Comparison of ENCODE assay signal across 8 cellular contexts in genomic region chr2:60882971-60883753, GRCh38. TPM values are rescaled to one million over a fixed set of nuclear protein-coding genes. Genes with fewer than 3 reads are reported as not detected.
DNase-seq lines count a peak whose midpoint lies in the region; ATAC-seq and TF ChIP-seq lines count a peak whose summit lies in the region.

No MANE protein-coding gene starts in this region.

- H3K79me2 ChIP-seq in PC-3 (ENCODE audit: low read length) (peaks cover 60% of the 10 kb centered on the region), mammary epithelial cell (ENCODE audit: insufficient read depth, low read length) (peaks cover 62% of the 10 kb centered on the region)

- H3K27me3 ChIP-seq in PC-3 (ENCODE audit: low read length), result no peaks in the 10 kb centered on the region
- H3K27me3 ChIP-seq in mammary epithelial cell (ENCODE audit: insufficient read depth, low read length), result no peaks in the 10 kb centered on the region
- no peaks in the 10 kb centered on the region for H3K27me3 ChIP-seq in transverse colon

- H2AFZ ChIP-seq in PC-3 (ENCODE audit: low read length), result no peak overlapping the region
- peak overlapping the region; percentile 17 for H2AFZ ChIP-seq in mammary epithelial cell (ENCODE audit: low read depth, low read length)

- BruUV-seq in PC-3 (replicated peaks; lab: Mats Ljungman, UMichigan) (no TSS peak), mammary epithelial cell (replicated peaks; lab: Mats Ljungman, UMichigan) (no TSS peak)

- H3F3A ChIP-seq in PC-3 (ENCODE audit: low read length, unreplicated experiment), result no peaks in the 10 kb centered on the region

- H3K4me1 ChIP-seq in PC-3 (ENCODE audit: insufficient read depth, low read length), result peaks cover 9% of the 10 kb centered on the region
- H3K4me1 ChIP-seq in mammary epithelial cell (ENCODE audit: insufficient read depth, low read length), result peaks cover 11% of the 10 kb centered on the region
- peaks cover 0 to 41% (median 28%) of the 10 kb centered on the region in 4 donors for H3K4me1 ChIP-seq in transverse colon

- DNase-seq in NCI-H82 (lab: John Stamatoyannopoulos, UW) (peak; percentile 62), NCI-H82 treated with DMSO at 0.1 percent for 48 hours (lab: John Stamatoyannopoulos, UW; ENCODE audit: unreplicated experiment) (no peak), HCEC 1CT (peak; percentile 18), PC-3 (peak; percentile 16), mammary epithelial cell (peak; percentile 40), medulla oblongata (ENCODE audit: extremely low spot score) (peak; percentile 74), transverse colon (peak; percentile 24), amniotic stem cell (lab: John Stamatoyannopoulos, UW) (no peak)

- H3K9me3 ChIP-seq in PC-3 (ENCODE audit: low read length), result no peaks in the 10 kb centered on the region
- no peaks in the 10 kb centered on the region for H3K9me3 ChIP-seq in mammary epithelial cell (replicated peaks; ENCODE audit: insufficient read depth, low read length)
- no peaks in the 10 kb centered on the region for H3K9me3 ChIP-seq in transverse colon

- H4K20me1 ChIP-seq in PC-3 (ENCODE audit: low read length) (peaks cover 45% of the 10 kb centered on the region), mammary epithelial cell (ENCODE audit: insufficient read depth, low read length) (no peaks in the 10 kb centered on the region)

- H3K27ac ChIP-seq in PC-3 (ENCODE audit: low read length) (peak overlapping the region; percentile 89; the same call in 1 of the 2 replicates), mammary epithelial cell (ENCODE audit: insufficient read depth, low read depth, low read length) (peak overlapping the region; percentile 100), transverse colon (peak overlapping the region; percentile 96 to 100 (median 98))

- in situ Hi-C loops in mammary epithelial cell (cut with MboI; ENCODE audit: low sequenced_read_pairs in 2 of 2) (no loop called here), transverse colon (cut with MboI; ENCODE audit: low pct_ligation_motif_present in 1 of 4, low pct_unique_long_range_greater_than_20kb in 1 of 4, low sequenced_read_pairs in 3 of 4) (no loop called here)

- no peak for ATAC-seq in PC-3

- intact Hi-C loops in PC-3 (cut with micrococcal nuclease) (loop anchor here (5.0 kb wide), 3 partner anchors 91 to 134 kb away; partner anchors contain the start of genes PEX13 and PUS10), mammary epithelial cell (cut with micrococcal nuclease) (loop anchor here (2.0 to 5.0 kb wide), 5 partner anchors 51 to 176 kb away; no protein-coding TSS in a partner anchor), transverse colon (cut with DNase I; ENCODE audit: low total_unique reads) (loop anchor here (10.0 kb wide), 1 partner anchor 132 kb away; the partner anchor contains the start of genes PEX13 and PUS10)

- H3K4me3 ChIP-seq in PC-3 (ENCODE audit: low read length) (peak overlapping the region; percentile 90), mammary epithelial cell (replicated peaks in 1 of 3; ENCODE audit: insufficient read depth in 1 of 3, low read depth in 2 of 3, low read length in 3 of 3) (peak overlapping the region; percentile 71 to 98 (median 85)), transverse colon (peak overlapping the region; percentile 75 to 99 (median 88))

- peak; percentile 35 for TF ChIP-seq POLR2A in transverse colon (IDR thresholded peaks at IDR 0.05)

- 7% methylated on average over 8 of the region's 8 CpGs for WGBS in mammary epithelial cell (ENCODE audit: low coverage, missing lambda C conversion rate)
- 8 to 10% methylated on average over 5 to 8 of the region's 8 CpGs for WGBS in transverse colon (ENCODE audit: low coverage in 1 of 2), 2 donors

- dilution Hi-C loops in mammary epithelial cell (cut with HindIII; ENCODE audit: low sequenced_read_pairs), result no loop called here

- no peak for TF ChIP-seq CTCF in PC-3 (conservative IDR thresholded peaks at IDR 0.05; ENCODE audit: low read depth, low read length)
- no peak for TF ChIP-seq CTCF in mammary epithelial cell (conservative IDR thresholded peaks at IDR 0.05 in 1 of 2, IDR thresholded peaks at IDR 0.05 in 1 of 2; ENCODE audit: extremely low read depth in 1 of 2, insufficient read depth in 1 of 2, low read depth in 1 of 2, low read length in 2 of 2)
- no peak for TF ChIP-seq CTCF in transverse colon (IDR thresholded peaks at IDR 0.05)

- CTCF ChIA-PET in PC-3 (lab: Charles Lee) (no interaction called here), mammary epithelial cell (lab: Charles Lee; ENCODE audit: low non-redundant PET) (no interaction called here)

- no peaks in the 10 kb centered on the region for H3K9me2 ChIP-seq in PC-3 (replicated peaks; ENCODE audit: low read length)

- no peaks in the 10 kb centered on the region for H3K36me3 ChIP-seq in PC-3 (ENCODE audit: low read depth, low read length)
- H3K36me3 ChIP-seq in mammary epithelial cell (ENCODE audit: insufficient read depth, low read length), result no peaks in the 10 kb centered on the region
- no peaks in the 10 kb centered on the region for H3K36me3 ChIP-seq in transverse colon

- peak overlapping the region; percentile 87 for H3K4me2 ChIP-seq in PC-3 (ENCODE audit: low read length)
- H3K4me2 ChIP-seq in mammary epithelial cell (ENCODE audit: insufficient read depth, low read depth, low read length), result peak overlapping the region; percentile 87

- H3K9ac ChIP-seq in PC-3 (ENCODE audit: low read length) (peak overlapping the region; percentile 90), mammary epithelial cell (ENCODE audit: insufficient read depth, low read length) (peak overlapping the region; percentile 90)

- TF ChIP-seq EP300 in transverse colon (IDR thresholded peaks at IDR 0.05; ENCODE audit: low read depth), result no peak

- POLR2A ChIA-PET in PC-3 (lab: Charles Lee; ENCODE audit: unreplicated experiment), result interaction anchor here (0.7 to 1.0 kb wide), 2 partner anchors 34 to 65 kb away, joined by 8 to 10 read pairs; no protein-coding TSS in a partner anchor

RNA-seq across cellular contexts. Expression of gene REL, which starts 1.8 kb away (rescaled TPM):
- total RNA-seq in PC-3 (2014; rRNA removed), result 7.3 and 8.9 TPM in 2 replicates
- 10 to 100 TPM; 14.5 to 15.0 TPM for total RNA-seq in mammary epithelial cell
- polyA plus RNA-seq in mammary epithelial cell, result 3.6 TPM
- 4.2 TPM for polyA minus RNA-seq in mammary epithelial cell
- 10 to 100 TPM in 3 of 4 donors, 1 to 10 TPM in 1; 6.2 to 29.5 (median 14.9) TPM for total RNA-seq in transverse colon

Comparison
In these comparisons a context has a peak if more than half of its experiments do, and no peak if none do; other contexts are left out.
1. DNase-seq: peak in NCI-H82 (single experiment), HCEC 1CT (single experiment), PC-3 (single experiment), mammary epithelial cell (single experiment), medulla oblongata (single experiment) and transverse colon (single experiment); none in NCI-H82 treated with DMSO at 0.1 percent for 48 hours (single experiment) and amniotic stem cell (single experiment).
2. Peak in every context shown above with its lines, with median percentiles within 50 percentile points of each other: H3K27ac ChIP-seq and H3K4me3 ChIP-seq.